In the genomic region with DNA sequence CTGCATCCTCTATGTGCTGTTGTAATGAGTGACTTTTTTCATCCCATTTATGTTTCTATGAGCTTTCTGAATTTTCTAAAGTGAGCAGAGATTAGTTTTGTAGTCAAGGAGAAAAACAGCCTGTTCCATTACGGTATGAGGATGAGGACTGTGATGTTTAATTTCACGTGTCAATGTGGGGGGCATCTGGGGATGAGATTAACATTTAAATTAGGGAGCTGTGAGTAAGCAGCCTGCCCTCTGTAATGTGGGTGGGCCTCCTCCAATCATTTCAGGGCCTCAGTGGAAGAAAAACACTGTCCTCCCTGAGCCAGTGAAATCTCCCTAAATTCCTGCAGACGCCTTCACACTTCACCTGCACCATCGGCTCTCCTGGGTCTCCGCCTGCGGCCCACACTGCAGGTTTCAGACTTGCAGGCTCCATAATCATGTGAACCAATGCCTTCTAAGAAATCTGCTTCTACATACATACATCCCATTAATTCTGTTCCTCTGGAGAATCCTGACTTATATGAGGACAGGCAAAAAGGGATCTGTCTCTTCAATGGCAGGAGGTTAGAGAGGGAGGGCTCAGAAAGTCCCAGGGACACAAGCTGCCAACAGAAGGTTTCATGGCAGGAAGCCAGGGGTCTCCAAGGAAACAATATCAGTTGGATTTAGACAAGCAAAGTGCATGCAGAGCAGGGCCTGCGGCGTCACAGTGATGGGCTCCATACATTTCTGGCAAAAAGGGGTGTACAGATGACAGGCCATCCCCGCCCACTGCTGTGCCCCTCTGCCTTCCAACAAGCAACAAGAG, we compare ENCODE assay signal across 11 cellular contexts.
A peak's percentile ranks its signal among the peaks of the same experiment; 100 is the strongest.
DNase-seq lines count a peak whose midpoint lies in the region; TF ChIP-seq lines count a peak whose summit lies in the region.
"Had no signal": no experiment of that assay in that cellular context is flagged by ENCODE, and none has a peak within 500 bp of the region (broad histone marks: within the 10 kb centered on the region; RNA-seq: fewer than 3 reads in every experiment).

No MANE protein-coding gene starts in this region.

- peaks cover 16% of the 10 kb centered on the region for H3K4me1 ChIP-seq in A673 (ENCODE audit: insufficient read depth, low read length, poor library complexity, severe bottlenecking)
- peaks cover 0 to 22% of the 10 kb centered on the region in 2 donors for H3K4me1 ChIP-seq in adrenal gland (replicated peaks in 1 of 2)
- H3K4me1 ChIP-seq in HAP-1, result no peaks in the 10 kb centered on the region

- CTCF ChIA-PET in A673 (lab: Charles Lee), result interaction anchor here (1.2 to 1.4 kb wide), 2 partner anchors 14 to 16 kb away, joined by 3 to 5 read pairs; no protein-coding TSS in a partner anchor

- WGBS in adrenal gland, 4 donors, result 52 to 69% (median 65%) methylated on average over 9 of the region's 9 CpGs

- H3K27ac ChIP-seq in A673 (ENCODE audit: low read depth, low read length, poor library complexity, severe bottlenecking), result peak overlapping the region; percentile 39
- H3K27ac ChIP-seq in adrenal gland, result peak overlapping the region in 2 of 5 donors; percentile 19 to 78
- H3K27ac ChIP-seq: PC-9 had no signal

- no TSS peak for BruUV-seq in A673 (replicated peaks; lab: Mats Ljungman, UMichigan)

- in situ Hi-C loops in HAP-1 (cut with MboI; ENCODE audit: low sequenced_read_pairs), result no loop called here

- intact Hi-C loops in A673 (cut with micrococcal nuclease; ENCODE audit: unreplicated experiment) (no loop called here), adrenal gland (cut with DNase I) (no loop called here)

- no peak for TF ChIP-seq POLR2A in adrenal gland (IDR thresholded peaks at IDR 0.05)

- H3K27me3 ChIP-seq in A673 (replicated peaks; ENCODE audit: insufficient read depth, low read depth, low read length, poor library complexity) (no peaks in the 10 kb centered on the region), adrenal gland (no peaks in the 10 kb centered on the region), HAP-1 (ENCODE audit: low read depth) (no peaks in the 10 kb centered on the region)

- H3K9me3 ChIP-seq in A673 (ENCODE audit: low read depth, low read length, poor library complexity, severe bottlenecking) (no peaks in the 10 kb centered on the region), adrenal gland (replicated peaks in 1 of 3) (no peaks in the 10 kb centered on the region), HAP-1 (no peaks in the 10 kb centered on the region)

- H3K36me3 ChIP-seq in A673 (ENCODE audit: insufficient read depth, low read length, poor library complexity, severe bottlenecking) (peaks cover 14% of the 10 kb centered on the region), adrenal gland (replicated peaks in 1 of 2) (peaks cover 0 to 12% of the 10 kb centered on the region in 2 donors), HAP-1 (replicated peaks) (peaks cover 17% of the 10 kb centered on the region)

- POLR2A ChIA-PET in A673 (lab: Charles Lee; ENCODE audit: low non-redundant PET), result no interaction called here

- TF ChIP-seq CTCF in A673 (conservative IDR thresholded peaks at IDR 0.05; ENCODE audit: low read depth, low read length), result no peak
- no peak for TF ChIP-seq CTCF in adrenal gland (IDR thresholded peaks at IDR 0.05)

- DNase-seq in A673 (ENCODE audit: low spot score) (peak; percentile 49), NCI-H1694 (lab: John Stamatoyannopoulos, UW) (peak; percentile 94), adrenal gland (peak; percentile 62 to 94 (median 88)), left kidney (ENCODE audit: low read depth, low spot score) (peak; percentile 74), HAP-1 (ENCODE audit: low spot score in 2 of 2) (no peak), islet precursor cell (no peak), KG1 (lab: John Stamatoyannopoulos, UW) (no peak)
- DNase-seq in activated CD4-positive, alpha-beta T cell treated with anti-CD3 and anti-CD28 coated beads, Interleukin-2, amount 50 U/mL, for 48 hours, result no peak
- DNase-seq: anterior cingulate cortex, midbrain, PC-9 had no signal

- H3K4me3 ChIP-seq in A673 (ENCODE audit: low read depth, low read length, poor library complexity, severe bottlenecking), result no peak overlapping the region
- H3K4me3 ChIP-seq in adrenal gland, result no peak overlapping the region
- H3K4me3 ChIP-seq in HAP-1, result no peak overlapping the region
- H3K4me3 ChIP-seq: PC-9 had no signal

Comparison
In these comparisons a context has a peak if more than half of its experiments do, and no peak if none do; other contexts are left out.
1. DNase-seq: peak in A673 (single experiment), NCI-H1694 (single experiment), adrenal gland (7 of 7) and left kidney (single experiment); none in activated CD4-positive, alpha-beta T cell treated with anti-CD3 and anti-CD28 coated beads, Interleukin-2, amount 50 U/mL, for 48 hours (0 of 2), HAP-1 (0 of 2), islet precursor cell (single experiment) and KG1 (single experiment).